9 cellular contexts compared by ENCODE assay signal in the genomic region with DNA sequence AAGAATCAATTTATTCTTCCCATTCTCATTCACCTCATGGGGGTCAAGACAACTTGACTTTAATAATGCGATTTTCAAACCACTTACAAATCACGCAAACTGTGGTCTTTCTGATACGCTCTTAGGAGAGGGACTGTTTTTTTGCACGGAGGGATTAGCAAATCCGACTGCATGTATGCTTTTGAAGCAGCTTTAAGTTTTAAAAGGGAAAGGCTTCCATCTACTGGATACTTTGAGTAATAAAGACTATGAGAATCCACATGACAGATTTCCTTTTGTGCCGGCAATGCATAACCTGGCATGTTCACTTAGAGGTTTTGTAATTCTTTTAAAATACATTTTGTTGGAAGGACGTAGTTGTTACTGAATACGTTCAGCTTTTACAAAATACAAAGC.
DNase-seq lines count a peak whose midpoint lies in the region; ATAC-seq, FAIRE-seq and TF ChIP-seq lines count a peak whose summit lies in the region.
"Had no signal": no experiment of that assay in that cellular context is flagged by ENCODE, and none has a peak within 500 bp of the region (broad histone marks: within the 10 kb centered on the region; RNA-seq: fewer than 3 reads in every experiment).

No MANE protein-coding gene starts in this region.

- H3K9me3 Mint-ChIP-seq in CD14-positive monocyte, result no peaks in the 10 kb centered on the region
- H3K9me3 Mint-ChIP-seq in activated naive CD4-positive, alpha-beta T cell treated with anti-CD3 and anti-CD28 coated beads, Interleukin-2, amount 10 ng/mL, durations not matched to agents 7 days and 5 days, result no peaks in the 10 kb centered on the region

- no peak overlapping the region for H3K9ac ChIP-seq in kidney (ENCODE audit: low read length in 2 of 2)

- H3K27ac Mint-ChIP-seq in CD14-positive monocyte, result no peak overlapping the region
- H3K27ac Mint-ChIP-seq in activated naive CD4-positive, alpha-beta T cell treated with anti-CD3 and anti-CD28 coated beads, Interleukin-2, amount 10 ng/mL, durations not matched to agents 7 days and 5 days, result no peak overlapping the region

- H3K4me3 Mint-ChIP-seq in CD14-positive monocyte, result no peak overlapping the region
- H3K4me3 Mint-ChIP-seq in activated naive CD4-positive, alpha-beta T cell treated with anti-CD3 and anti-CD28 coated beads, Interleukin-2, amount 10 ng/mL, durations not matched to agents 7 days and 5 days, result no peak overlapping the region

- H3K4me3 ChIP-seq in kidney (ENCODE audit: low read length in 2 of 2), result peak overlapping the region in 1 of 2 donors; percentile 43
- H3K4me3 ChIP-seq in psoas muscle, result no peak overlapping the region
- H3K4me3 ChIP-seq: SJSA1 had no signal

- CTCF ChIA-PET in activated naive CD4-positive, alpha-beta T cell treated with anti-CD3 and anti-CD28 coated beads, Interleukin-2, amount 10 ng/mL, durations not matched to agents 7 days and 5 days (lab: Charles Lee), result interaction anchor here (1.0 kb wide), 1 partner anchor 13 kb away, joined by 3 read pairs; no protein-coding TSS in a partner anchor

- H3K27ac ChIP-seq in VCaP (no peak overlapping the region), kidney (ENCODE audit: low read depth in 2 of 2, low read length in 2 of 2) (no peak overlapping the region), psoas muscle (no peak overlapping the region)
- H3K27ac ChIP-seq: SJSA1 had no signal

- intact Hi-C loops in kidney (cut with DNase I), result no loop called here
- intact Hi-C loops in CD14-positive monocyte (cut with micrococcal nuclease), result no loop called here
- intact Hi-C loops in psoas muscle (cut with DNase I), result no loop called here

- H3K27me3 Mint-ChIP-seq in CD14-positive monocyte (ENCODE audit: low read depth in 3 of 3), result peaks cover 2 to 10% (median 6%) of the 10 kb centered on the region in 3 donors
- H3K27me3 Mint-ChIP-seq in activated naive CD4-positive, alpha-beta T cell treated with anti-CD3 and anti-CD28 coated beads, Interleukin-2, amount 10 ng/mL, durations not matched to agents 7 days and 5 days, result no peaks in the 10 kb centered on the region

- no peaks in the 10 kb centered on the region for H3K4me1 ChIP-seq in kidney (ENCODE audit: control insufficient read depth in 1 of 2, insufficient read depth in 1 of 2, low read depth in 1 of 2, low read length in 2 of 2)
- H3K4me1 ChIP-seq in psoas muscle, result no peaks in the 10 kb centered on the region
- H3K4me1 ChIP-seq: SJSA1 had no signal

- H3K9me3 ChIP-seq in kidney (ENCODE audit: control insufficient read depth in 1 of 2, low read length in 2 of 2) (no peaks in the 10 kb centered on the region), psoas muscle (no peaks in the 10 kb centered on the region)
- H3K9me3 ChIP-seq: SJSA1 had no signal

- peak; percentile 71 for TF ChIP-seq CTCF in VCaP (conservative IDR thresholded peaks at IDR 0.05)
- peak; percentile 30 for TF ChIP-seq CTCF in kidney (IDR thresholded peaks at IDR 0.05; ENCODE audit: borderline replicate concordance, extremely low read depth, insufficient read depth)
- no peak for TF ChIP-seq CTCF in CD14-positive monocyte (IDR thresholded peaks at IDR 0.05)
- no peak for TF ChIP-seq CTCF in psoas muscle (IDR thresholded peaks at IDR 0.05)
- TF ChIP-seq CTCF in omental fat pad (IDR thresholded peaks at IDR 0.05), result no peak

- H3K4me1 Mint-ChIP-seq in CD14-positive monocyte, result no peaks in the 10 kb centered on the region
- no peaks in the 10 kb centered on the region for H3K4me1 Mint-ChIP-seq in activated naive CD4-positive, alpha-beta T cell treated with anti-CD3 and anti-CD28 coated beads, Interleukin-2, amount 10 ng/mL, durations not matched to agents 7 days and 5 days

- WGBS in psoas muscle, 3 donors, result 6 to 8% (median 6%) methylated on average over 8 of the region's 8 CpGs

- no peaks in the 10 kb centered on the region for H3K36me3 Mint-ChIP-seq in CD14-positive monocyte
- H3K36me3 Mint-ChIP-seq in activated naive CD4-positive, alpha-beta T cell treated with anti-CD3 and anti-CD28 coated beads, Interleukin-2, amount 10 ng/mL, durations not matched to agents 7 days and 5 days, result no peaks in the 10 kb centered on the region

- H3K36me3 ChIP-seq in kidney (ENCODE audit: control insufficient read depth in 1 of 2, insufficient read depth in 2 of 2, low read length in 2 of 2) (no peaks in the 10 kb centered on the region), psoas muscle (ENCODE audit: insufficient read depth in 1 of 2, low read depth in 1 of 2) (no peaks in the 10 kb centered on the region)
- H3K36me3 ChIP-seq: SJSA1 had no signal

- ATAC-seq in GM18858 (IDR thresholded peaks at IDR 0.05; ENCODE audit: unreplicated experiment) (peak; percentile 51), psoas muscle (no peak), omental fat pad (ENCODE audit: low FRiP score) (no peak)

- DNase-seq in NCI-H1694 treated with DMSO at 0.1 percent for 48 hours (lab: John Stamatoyannopoulos, UW) (peak; percentile 93), kidney (no peak), CD14-positive monocyte (ENCODE audit: low spot score) (no peak), psoas muscle (no peak), omental fat pad (ENCODE audit: low spot score) (no peak)
- DNase-seq in activated naive CD4-positive, alpha-beta T cell treated with anti-CD3 and anti-CD28 coated beads, Interleukin-2, amount 10 ng/mL, durations not matched to agents 7 days and 5 days, result no peak

- FAIRE-seq in kidney (lab: Jason Lieb, UNC), result peak; percentile 15

- H3K27me3 ChIP-seq in psoas muscle (ENCODE audit: insufficient read depth in 3 of 3, low read length in 2 of 3), result no peaks in the 10 kb centered on the region
- H3K27me3 ChIP-seq: SJSA1 had no signal

Comparison
In these comparisons a context has a peak if more than half of its experiments do, and no peak if none do; other contexts are left out.
1. CTCF ChIP-seq: peak in VCaP (single experiment) and kidney (single experiment); none in CD14-positive monocyte (single experiment), psoas muscle (single experiment) and omental fat pad (0 of 3).